22 cellular contexts compared by ENCODE assay signal in the genomic region with DNA sequence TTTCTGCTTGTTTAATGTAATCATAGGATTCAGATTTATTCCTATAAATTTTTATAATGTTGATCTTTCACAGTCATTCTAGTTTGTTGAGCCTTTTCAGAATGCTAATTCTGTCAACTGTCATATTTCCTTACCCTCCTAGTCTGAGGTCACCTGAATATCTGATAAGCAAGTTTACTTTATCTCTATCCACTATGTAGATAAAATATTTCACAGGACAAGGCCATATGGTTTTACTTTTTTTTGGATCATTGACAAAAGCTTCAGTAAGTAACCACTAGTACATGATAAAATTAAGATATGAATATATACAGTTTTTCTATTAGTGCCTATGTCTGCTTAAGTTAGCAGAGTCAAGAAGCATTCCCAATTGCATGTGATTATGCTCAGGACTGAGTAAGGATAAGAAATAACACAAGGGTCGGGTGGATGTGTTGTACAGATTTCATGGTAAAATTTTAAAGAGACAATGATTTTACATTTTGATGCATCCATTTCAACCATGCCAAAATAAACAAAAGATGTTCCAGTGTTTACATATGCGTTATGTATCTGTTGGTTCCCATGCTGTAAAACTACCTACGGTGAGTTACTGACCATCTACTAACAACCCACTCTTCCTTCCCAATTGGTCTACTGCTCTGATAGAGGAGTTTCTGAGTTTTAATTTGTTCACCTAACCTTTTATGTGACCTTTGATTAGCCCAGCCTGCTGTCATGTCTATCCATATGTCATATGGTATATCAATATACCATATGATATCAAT.
"Had no signal": no experiment of that assay in that cellular context is flagged by ENCODE, and none has a peak within 500 bp of the region (broad histone marks: within the 10 kb centered on the region; RNA-seq: fewer than 3 reads in every experiment).

No MANE protein-coding gene starts in this region.

- H3K36me3 ChIP-seq: left ventricle myocardium inferior, lower lobe of right lung, pancreas, thyroid gland had no signal

- H3K27ac Mint-ChIP-seq: immature natural killer cell; memory B cell; mesothelial cell of epicardium; natural killer cell treated with Interleukin-12 subunit alpha and Interleukin-12 subunit beta and Interleukin-15 and Interleukin-18, amount 100 ng/mL, for 72 hours; progenitor cell of endocrine pancreas; type B pancreatic cell had no signal

- H3K27ac ChIP-seq: dorsolateral prefrontal cortex, left ventricle myocardium inferior, lower lobe of right lung, pancreas, thyroid gland had no signal

- DNase-seq: cortex of kidney; dorsolateral prefrontal cortex; effector CD8-positive, alpha-beta T cell; foreskin fibroblast; immature natural killer cell; left cardiac atrium; left ventricle myocardium inferior; lower lobe of right lung; occipital lobe; pancreas; right cardiac atrium; small intestine; stimulated activated CD4-positive, alpha-beta T cell treated with anti-CD3 and anti-CD28 coated beads, Interleukin-2, amount 100 ng/mL, for 48 hours; stimulated activated naive CD4-positive, alpha-beta T cell treated with Interleukin-2 at 50 U/mL for 16 hours; thyroid gland had no signal

- H3K36me3 Mint-ChIP-seq: immature natural killer cell; memory B cell; mesothelial cell of epicardium; natural killer cell treated with Interleukin-12 subunit alpha and Interleukin-12 subunit beta and Interleukin-15 and Interleukin-18, amount 100 ng/mL, for 72 hours; type B pancreatic cell had no signal

- H3K27me3 ChIP-seq: dorsolateral prefrontal cortex, pancreas, thyroid gland had no signal

- H3K4me1 Mint-ChIP-seq: immature natural killer cell, memory B cell had no signal

- FAIRE-seq: keratinocyte, pancreas, small intestine, urothelium cell line had no signal

- H3K9me3 Mint-ChIP-seq: memory B cell; natural killer cell treated with Interleukin-12 subunit alpha and Interleukin-12 subunit beta and Interleukin-15 and Interleukin-18, amount 100 ng/mL, for 72 hours; type B pancreatic cell had no signal

- H3K9me3 ChIP-seq: pancreas, thyroid gland had no signal

- ATAC-seq: left cardiac atrium; lower lobe of right lung; natural killer cell treated with Interleukin-12 subunit alpha and Interleukin-12 subunit beta and Interleukin-15 and Interleukin-18, amount 100 ng/mL, for 72 hours; right cardiac atrium had no signal

- H3K27me3 Mint-ChIP-seq: memory B cell; natural killer cell treated with Interleukin-12 subunit alpha and Interleukin-12 subunit beta and Interleukin-15 and Interleukin-18, amount 100 ng/mL, for 72 hours; progenitor cell of endocrine pancreas; type B pancreatic cell had no signal

- H3K4me3 Mint-ChIP-seq: immature natural killer cell; memory B cell; mesothelial cell of epicardium; natural killer cell treated with Interleukin-12 subunit alpha and Interleukin-12 subunit beta and Interleukin-15 and Interleukin-18, amount 100 ng/mL, for 72 hours; type B pancreatic cell had no signal

- H3K4me3 ChIP-seq: dorsolateral prefrontal cortex, left ventricle myocardium inferior, lower lobe of right lung, pancreas, thyroid gland had no signal

- H3K4me1 ChIP-seq: left ventricle myocardium inferior, lower lobe of right lung, pancreas, thyroid gland had no signal
